In genomic region chr1:236685917-236686814, GRCh38 we compare ENCODE assay signal across 8 cellular contexts. TPM values are rescaled to one million over a fixed set of nuclear protein-coding genes. Genes with fewer than 3 reads are reported as not detected.
A peak's percentile ranks its signal among the peaks of the same experiment; 100 is the strongest.
DNase-seq lines count a peak whose midpoint lies in the region; ATAC-seq and TF ChIP-seq lines count a peak whose summit lies in the region.

Gene ACTN2, plus strand, starts transcription at chr1:236686499. Its CDS starts 175 bp downstream, at chr1:236686674.

- peaks cover 0 to 5% (median 0%) of the 10 kb centered on the region in 4 donors for H3K9me3 ChIP-seq in Peyer's patch
- no peaks in the 10 kb centered on the region for H3K9me3 ChIP-seq in cardiac muscle cell (ENCODE audit: low read depth)

- no peaks in the 10 kb centered on the region for H3K9me3 Mint-ChIP-seq in activated naive CD4-positive, alpha-beta T cell treated with anti-CD3 and anti-CD28 coated beads for 36 hours

- DNase-seq in Peyer's patch (peak in 2 of 3 donors; percentile 54 to 72), cardiac muscle cell (ENCODE audit: low read depth in 1 of 2, low spot score in 1 of 2) (peak; percentile 68 to 90), posterior cingulate gyrus (peak in 9 of 10 donors; percentile 26 to 91 (median 50)), epidermal melanocyte (ENCODE audit: insufficient read length, low spot score) (no peak)
- peak; percentile 41 for DNase-seq in activated naive CD4-positive, alpha-beta T cell treated with anti-CD3 and anti-CD28 coated beads for 36 hours

- CTCF ChIA-PET in activated naive CD4-positive, alpha-beta T cell treated with anti-CD3 and anti-CD28 coated beads for 36 hours (lab: Charles Lee), result no interaction called here

- no peak for TF ChIP-seq CTCF in Peyer's patch (IDR thresholded peaks at IDR 0.05)
- no peak for TF ChIP-seq CTCF in cardiac muscle cell (IDR thresholded peaks at IDR 0.05; ENCODE audit: low read depth, low read length)

- peaks cover 41% of the 10 kb centered on the region for H3K27me3 Mint-ChIP-seq in activated naive CD4-positive, alpha-beta T cell treated with anti-CD3 and anti-CD28 coated beads for 36 hours (ENCODE audit: low read depth)

- TF ChIP-seq POLR2A in Peyer's patch (IDR thresholded peaks at IDR 0.05), result no peak

- H3K27ac ChIP-seq in Peyer's patch (no peak within 1 kb of the TSS), cardiac muscle cell (peak within 1 kb of the TSS; percentile 99), urinary bladder (ENCODE audit: low read depth) (no peak within 1 kb of the TSS)

- intact Hi-C loops in activated naive CD4-positive, alpha-beta T cell treated with anti-CD3 and anti-CD28 coated beads for 36 hours (cut with micrococcal nuclease), result loop anchor here (2.0 kb wide), 2 partner anchors 81 to 109 kb away; partner anchors contain the start of genes HEATR1 and MTR
- intact Hi-C loops in posterior cingulate gyrus (cut with DNase I), result loop anchor here (5.0 kb wide), 1 partner anchor 79 kb away; no protein-coding TSS in a partner anchor

- ATAC-seq in GM18861 (IDR thresholded peaks at IDR 0.05; ENCODE audit: unreplicated experiment), result peak; percentile 71
- peak; percentile 84 for ATAC-seq in HG02973 (IDR thresholded peaks at IDR 0.05; ENCODE audit: unreplicated experiment)

- peaks cover 18% of the 10 kb centered on the region for H3K4me1 Mint-ChIP-seq in activated naive CD4-positive, alpha-beta T cell treated with anti-CD3 and anti-CD28 coated beads for 36 hours (ENCODE audit: low read depth)

- H3K36me3 ChIP-seq in Peyer's patch (no peaks in the 10 kb centered on the region), cardiac muscle cell (no peaks in the 10 kb centered on the region), urinary bladder (ENCODE audit: insufficient read depth) (no peaks in the 10 kb centered on the region)

- H3K27me3 ChIP-seq in Peyer's patch (no peaks in the 10 kb centered on the region), cardiac muscle cell (no peaks in the 10 kb centered on the region)

- no peaks in the 10 kb centered on the region for H3K36me3 Mint-ChIP-seq in activated naive CD4-positive, alpha-beta T cell treated with anti-CD3 and anti-CD28 coated beads for 36 hours (ENCODE audit: low read depth)

- H3K4me3 ChIP-seq in Peyer's patch (peak within 1 kb of the TSS; percentile 27 to 57 (median 44)), cardiac muscle cell (peak within 1 kb of the TSS; percentile 69), urinary bladder (ENCODE audit: low read depth, low read length) (peak within 1 kb of the TSS; percentile 38)

- 4% methylated on average over 93 of the region's 93 CpGs for WGBS in urinary bladder

- no peak within 1 kb of the TSS for H3K27ac Mint-ChIP-seq in activated naive CD4-positive, alpha-beta T cell treated with anti-CD3 and anti-CD28 coated beads for 36 hours

- H3K4me1 ChIP-seq in Peyer's patch (peaks cover 0 to 16% (median 6%) of the 10 kb centered on the region in 4 donors), cardiac muscle cell (ENCODE audit: low read depth) (peaks cover 21% of the 10 kb centered on the region), urinary bladder (ENCODE audit: insufficient read depth) (peaks cover 1% of the 10 kb centered on the region)

- H3K4me3 Mint-ChIP-seq in activated naive CD4-positive, alpha-beta T cell treated with anti-CD3 and anti-CD28 coated beads for 36 hours, result peak within 1 kb of the TSS; percentile 58

RNA-seq across cellular contexts. Expression of gene ACTN2, which starts in this region (rescaled TPM):
- 1 to 10 TPM in 1 of 4 donors, not detected in 3; 8.3 TPM for total RNA-seq in Peyer's patch
- total RNA-seq in activated naive CD4-positive, alpha-beta T cell treated with anti-CD3 and anti-CD28 coated beads for 36 hours, result under 1 TPM in 1 of 2 experiments, not detected in 1; 0.36 TPM
- total RNA-seq in cardiac muscle cell, result 276 and 303 TPM in 2 replicates
- 785 and 814 TPM in 2 replicates for polyA plus RNA-seq in cardiac muscle cell
- 14.2 TPM for total RNA-seq in urinary bladder
- 12.8 TPM for polyA plus RNA-seq in urinary bladder

Comparison
In these comparisons a context has a peak if more than half of its experiments do, and no peak if none do; other contexts are left out.
1. RNA of gene ACTN2 (total RNA-seq): 276 to 303 TPM in cardiac muscle cell; 14.2 TPM in urinary bladder (single experiment), 0.36 TPM in activated naive CD4-positive, alpha-beta T cell treated with anti-CD3 and anti-CD28 coated beads for 36 hours and 8.3 TPM in Peyer's patch; every median in the first group is over 10 times any median in the second.
2. RNA of gene ACTN2 (polyA plus RNA-seq): 785 to 814 TPM in cardiac muscle cell; 12.8 TPM in urinary bladder (single experiment); every median in the first group is over 10 times any median in the second.
3. Peak in DNase-seq in activated naive CD4-positive, alpha-beta T cell treated with anti-CD3 and anti-CD28 coated beads for 36 hours; RNA of the gene not detected or under 1 TPM.
4. Peak in every context shown above with its lines, with median percentiles within 50 percentile points of each other: H3K4me3 ChIP-seq.